18 cellular contexts compared by ENCODE assay signal in the genomic region with DNA sequence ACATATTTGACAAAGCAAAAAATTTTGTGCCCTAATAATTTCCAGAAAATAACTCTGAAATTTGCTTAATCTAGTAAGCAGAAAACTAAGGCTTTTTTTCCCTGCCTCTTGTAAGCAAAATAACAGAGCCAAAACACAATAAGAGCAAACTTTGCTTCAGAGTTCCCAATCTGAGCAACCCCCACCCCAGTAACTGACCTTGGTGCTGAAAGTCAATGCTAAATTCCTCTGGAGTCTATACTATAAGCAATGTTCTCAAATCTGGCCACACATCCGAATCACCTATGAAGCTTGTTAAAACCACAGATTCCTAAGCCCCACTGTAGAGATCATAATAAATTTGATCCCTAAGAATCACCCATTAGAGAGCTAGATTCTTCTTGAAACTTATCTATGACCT.
DNase-seq lines count a peak whose midpoint lies in the region; ATAC-seq and TF ChIP-seq lines count a peak whose summit lies in the region.
"Had no signal": no experiment of that assay in that cellular context is flagged by ENCODE, and none has a peak within 500 bp of the region (broad histone marks: within the 10 kb centered on the region; RNA-seq: fewer than 3 reads in every experiment).

No MANE protein-coding gene starts in this region.

- 24% methylated on average over 1 of the region's 1 CpG for WGBS in mammary epithelial cell (ENCODE audit: low coverage, missing lambda C conversion rate)

- H3K4me1 Mint-ChIP-seq in MCF 10A (ENCODE audit: insufficient read depth, unreplicated experiment) (no peaks in the 10 kb centered on the region), endothelial cell (ENCODE audit: unreplicated experiment) (peaks cover 6% of the 10 kb centered on the region), neural progenitor cell (no peaks in the 10 kb centered on the region)

- ATAC-seq in GM21367 (IDR thresholded peaks at IDR 0.05; ENCODE audit: unreplicated experiment) = no peak
- ATAC-seq in activated naive CD4-positive, alpha-beta T cell treated with anti-CD3 and anti-CD28 coated beads, Interleukin-2, amount 50 U/mL, for 72 hours = no peak
- ATAC-seq: sciatic nerve had no signal

- H3K36me3 Mint-ChIP-seq in MCF 10A (ENCODE audit: insufficient read depth, unreplicated experiment) = peaks cover 14% of the 10 kb centered on the region
- H3K36me3 Mint-ChIP-seq in endothelial cell (ENCODE audit: low read depth, unreplicated experiment) = no peaks in the 10 kb centered on the region
- peaks cover 11% of the 10 kb centered on the region for H3K36me3 Mint-ChIP-seq in neural progenitor cell
- no peaks in the 10 kb centered on the region for H3K36me3 Mint-ChIP-seq in activated naive CD4-positive, alpha-beta T cell treated with anti-CD3 and anti-CD28 coated beads, Interleukin-2, amount 50 U/mL, for 72 hours

- H3K4me2 ChIP-seq in mammary epithelial cell (ENCODE audit: insufficient read depth, low read depth, low read length) = no peak overlapping the region
- H3K4me2 ChIP-seq in neural progenitor cell = no peak overlapping the region

- H3K9me3 ChIP-seq in mammary epithelial cell (replicated peaks; ENCODE audit: insufficient read depth, low read length) (no peaks in the 10 kb centered on the region), SJCRH30 (replicated peaks) (no peaks in the 10 kb centered on the region), neural progenitor cell (ENCODE audit: low read depth) (no peaks in the 10 kb centered on the region)
- H3K9me3 ChIP-seq: ascending aorta had no signal

- H3K4me3 ChIP-seq in mammary epithelial cell (replicated peaks in 1 of 3; ENCODE audit: insufficient read depth in 1 of 3, low read depth in 2 of 3, low read length in 3 of 3) (no peak overlapping the region), SJCRH30 (no peak overlapping the region), neural progenitor cell (no peak overlapping the region)
- H3K4me3 ChIP-seq: ascending aorta, coronary artery had no signal

- H3K27ac Mint-ChIP-seq in MCF 10A (ENCODE audit: low read depth, unreplicated experiment) = no peak overlapping the region
- H3K27ac Mint-ChIP-seq in endothelial cell (ENCODE audit: unreplicated experiment) = no peak overlapping the region
- no peak overlapping the region for H3K27ac Mint-ChIP-seq in neural progenitor cell
- no peak overlapping the region for H3K27ac Mint-ChIP-seq in activated naive CD4-positive, alpha-beta T cell treated with anti-CD3 and anti-CD28 coated beads, Interleukin-2, amount 50 U/mL, for 72 hours
- H3K27ac Mint-ChIP-seq: CD8-positive, alpha-beta memory T cell had no signal

- no peak overlapping the region for H3K4me3 Mint-ChIP-seq in MCF 10A (ENCODE audit: unreplicated experiment)
- H3K4me3 Mint-ChIP-seq in endothelial cell (ENCODE audit: unreplicated experiment) = no peak overlapping the region
- no peak overlapping the region for H3K4me3 Mint-ChIP-seq in neural progenitor cell
- H3K4me3 Mint-ChIP-seq: CD8-positive, alpha-beta memory T cell had no signal

- H3K27me3 ChIP-seq in mammary epithelial cell (ENCODE audit: insufficient read depth, low read length) = peaks cover 2% of the 10 kb centered on the region
- no peaks in the 10 kb centered on the region for H3K27me3 ChIP-seq in SJCRH30
- no peaks in the 10 kb centered on the region for H3K27me3 ChIP-seq in neural progenitor cell
- H3K27me3 ChIP-seq: ascending aorta had no signal

- BruUV-seq in MCF 10A (replicated peaks; lab: Mats Ljungman, UMichigan) (no TSS peak), mammary epithelial cell (replicated peaks; lab: Mats Ljungman, UMichigan) (no TSS peak)

- H3K36me3 ChIP-seq in mammary epithelial cell (ENCODE audit: insufficient read depth, low read length) (no peaks in the 10 kb centered on the region), SJCRH30 (no peaks in the 10 kb centered on the region), neural progenitor cell (peaks cover 12% of the 10 kb centered on the region)
- H3K36me3 ChIP-seq: ascending aorta had no signal

- POLR2A ChIA-PET in MCF 10A (lab: Yijun Ruan, JAX) = interaction anchor here (1.0 kb wide), 1 partner anchor 240 kb away, joined by 3 read pairs; no protein-coding TSS in a partner anchor

- H4K20me1 ChIP-seq in mammary epithelial cell (ENCODE audit: insufficient read depth, low read length) = no peaks in the 10 kb centered on the region
- H4K20me1 ChIP-seq in neural progenitor cell (ENCODE audit: low read depth) = peaks cover 5% of the 10 kb centered on the region

- H3K27ac ChIP-seq in mammary epithelial cell (ENCODE audit: insufficient read depth, low read depth, low read length) = no peak overlapping the region
- H3K27ac ChIP-seq in SJCRH30 = no peak overlapping the region
- H3K27ac ChIP-seq in neural progenitor cell = no peak overlapping the region
- H3K27ac ChIP-seq: ascending aorta, coronary artery had no signal

- intact Hi-C loops in MCF 10A (cut with micrococcal nuclease) = loop anchor here (5.0 kb wide), 1 partner anchor 442 kb away; no protein-coding TSS in a partner anchor
- intact Hi-C loops in mammary epithelial cell (cut with micrococcal nuclease) = loop anchor here (5.0 to 10.0 kb wide), 2 partner anchors 434 to 1017 kb away; no protein-coding TSS in a partner anchor

- no peak for TF ChIP-seq CTCF in MCF 10A (IDR thresholded peaks at IDR 0.05; ENCODE audit: unreplicated experiment)
- no peak for TF ChIP-seq CTCF in mammary epithelial cell (conservative IDR thresholded peaks at IDR 0.05 in 1 of 2, IDR thresholded peaks at IDR 0.05 in 1 of 2; ENCODE audit: extremely low read depth in 1 of 2, insufficient read depth in 1 of 2, low read depth in 1 of 2, low read length in 2 of 2)
- TF ChIP-seq CTCF in endothelial cell (IDR thresholded peaks at IDR 0.05; ENCODE audit: unreplicated experiment) = no peak
- TF ChIP-seq CTCF in neural progenitor cell (IDR thresholded peaks at IDR 0.05) = no peak

- H3K4me1 ChIP-seq in mammary epithelial cell (ENCODE audit: insufficient read depth, low read length) = no peaks in the 10 kb centered on the region
- no peaks in the 10 kb centered on the region for H3K4me1 ChIP-seq in SJCRH30
- no peaks in the 10 kb centered on the region for H3K4me1 ChIP-seq in neural progenitor cell
- H3K4me1 ChIP-seq: ascending aorta had no signal

- CTCF ChIA-PET in MCF 10A (lab: Yijun Ruan, JAX) (interaction anchor here (1.0 to 5.1 kb wide), 4 partner anchors 10 to 328 kb away, joined by 3 to 39 read pairs (median 4); no protein-coding TSS in a partner anchor), mammary epithelial cell (lab: Charles Lee; ENCODE audit: low non-redundant PET) (interaction anchor here (0.6 kb wide), 1 partner anchor 127 kb away, joined by 6 read pairs; no protein-coding TSS in a partner anchor)

- no peak overlapping the region for H2AFZ ChIP-seq in mammary epithelial cell (ENCODE audit: low read depth, low read length)
- no peak overlapping the region for H2AFZ ChIP-seq in neural progenitor cell (replicated peaks)

- in situ Hi-C loops in mammary epithelial cell (cut with MboI; ENCODE audit: low sequenced_read_pairs in 2 of 2) = no loop called here

- H3F3A ChIP-seq in neural progenitor cell (ENCODE audit: low read depth) = no peaks in the 10 kb centered on the region

- H3K79me2 ChIP-seq in mammary epithelial cell (ENCODE audit: insufficient read depth, low read length) (no peaks in the 10 kb centered on the region), neural progenitor cell (ENCODE audit: low read depth) (no peaks in the 10 kb centered on the region)

- H3K27me3 Mint-ChIP-seq in MCF 10A (ENCODE audit: insufficient read depth, unreplicated experiment) (peaks cover 24% of the 10 kb centered on the region), endothelial cell (ENCODE audit: unreplicated experiment) (no peaks in the 10 kb centered on the region), neural progenitor cell (ENCODE audit: insufficient read depth, low read depth) (no peaks in the 10 kb centered on the region)

- H3K9ac ChIP-seq in mammary epithelial cell (ENCODE audit: insufficient read depth, low read length) (no peak overlapping the region), neural progenitor cell (no peak overlapping the region)

- dilution Hi-C loops in mammary epithelial cell (cut with HindIII; ENCODE audit: low sequenced_read_pairs) = no loop called here

- H3K9me3 Mint-ChIP-seq in MCF 10A (ENCODE audit: unreplicated experiment) (no peaks in the 10 kb centered on the region), endothelial cell (ENCODE audit: unreplicated experiment) (no peaks in the 10 kb centered on the region), neural progenitor cell (no peaks in the 10 kb centered on the region)
- H3K9me3 Mint-ChIP-seq in activated naive CD4-positive, alpha-beta T cell treated with anti-CD3 and anti-CD28 coated beads, Interleukin-2, amount 50 U/mL, for 72 hours = no peaks in the 10 kb centered on the region
- H3K9me3 Mint-ChIP-seq: CD8-positive, alpha-beta memory T cell had no signal

- DNase-seq in MCF 10A (ENCODE audit: unreplicated experiment) (peak; percentile 22), mammary epithelial cell (no peak), SJCRH30 (peak; percentile 25 to 61), endothelial cell (ENCODE audit: low spot score) (peak; percentile 33), neural progenitor cell (ENCODE audit: low spot score) (peak; percentile 14), NCI-H1694 treated with DMSO at 0.1 percent for 48 hours (lab: John Stamatoyannopoulos, UW) (no peak)
- DNase-seq in activated naive CD4-positive, alpha-beta T cell treated with anti-CD3 and anti-CD28 coated beads, Interleukin-2, amount 50 U/mL, for 72 hours (ENCODE audit: low spot score in 2 of 2) = no peak
- DNase-seq: CD8-positive, alpha-beta memory T cell; erythroblast; HCEC 1CT; islet precursor cell; NCI-H69; occipital lobe; stimulated activated CD4-positive, alpha-beta T cell treated with anti-CD3 and anti-CD28 coated beads, Interleukin-1b, Interleukin-23, amount 100 ng/mL, for 48 hours had no signal

Comparison
In these comparisons a context has a peak if more than half of its experiments do, and no peak if none do; other contexts are left out.
1. DNase-seq: peak in MCF 10A (single experiment), SJCRH30 (2 of 2), endothelial cell (single experiment) and neural progenitor cell (single experiment); none in mammary epithelial cell (single experiment), NCI-H1694 treated with DMSO at 0.1 percent for 48 hours (single experiment) and activated naive CD4-positive, alpha-beta T cell treated with anti-CD3 and anti-CD28 coated beads, Interleukin-2, amount 50 U/mL, for 72 hours (0 of 2).